18 cellular contexts compared by ENCODE assay signal in the genomic region with DNA sequence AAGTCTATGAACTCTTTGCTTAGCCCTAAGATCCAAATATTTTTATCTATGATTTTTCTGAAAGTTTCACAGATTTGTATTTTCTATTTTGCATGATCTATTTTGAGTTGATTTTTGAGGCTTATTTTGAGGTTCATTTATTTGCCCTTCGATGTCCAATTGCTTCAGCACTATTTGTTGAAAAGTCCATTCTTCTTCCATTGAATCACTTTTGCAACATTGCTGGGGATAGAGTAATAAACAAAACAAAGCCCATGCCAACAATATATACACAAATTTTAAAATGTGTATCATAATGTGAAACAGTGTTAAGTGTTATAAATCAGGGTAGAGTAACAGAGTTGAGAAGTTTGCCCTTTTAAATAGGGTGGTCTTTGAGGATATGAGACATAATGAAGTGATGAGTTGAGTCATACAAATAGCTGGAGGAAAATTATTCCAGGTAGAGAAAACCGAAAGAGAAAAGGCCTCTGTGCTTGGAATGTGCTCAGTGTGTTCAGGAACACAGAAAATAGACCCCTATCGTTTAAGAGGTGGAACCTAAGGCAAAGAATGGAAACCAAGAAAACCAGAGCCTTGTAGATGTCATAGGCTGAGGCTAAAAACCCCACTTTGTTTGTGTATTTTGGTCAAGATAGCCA.
"Had no signal": no experiment of that assay in that cellular context is flagged by ENCODE, and none has a peak within 500 bp of the region (broad histone marks: within the 10 kb centered on the region; RNA-seq: fewer than 3 reads in every experiment).

No MANE protein-coding gene starts in this region.

- H3K9me3 Mint-ChIP-seq: activated CD8-positive, alpha-beta T cell treated with anti-CD3 and anti-CD28 coated beads for 36 hours; neural progenitor cell; stimulated activated effector memory CD8-positive, alpha-beta T cell treated with anti-CD3 and anti-CD28 coated beads, Interleukin-12 subunit alpha, Interleukin-12 subunit beta, amount 100 ng/mL, for 72 hours; WTC11 had no signal

- H3K9me3 ChIP-seq: body of pancreas, gastrocnemius medialis, heart left ventricle, ovary, thoracic aorta had no signal

- DNase-seq: activated CD4-positive, alpha-beta T cell treated with anti-CD3 and anti-CD28 coated beads for 48 hours; activated CD8-positive, alpha-beta T cell treated with anti-CD3 and anti-CD28 coated beads for 36 hours; activated effector memory CD4-positive, alpha-beta T cell treated with anti-CD3 and anti-CD28 coated beads, Interleukin-2, amount 50 U/mL, for 16 hours; activated T-cell treated with anti-CD3 and anti-CD28 coated beads, Interleukin-2, amount 50 U/mL, for 4 hours; body of pancreas; cortex of kidney; effector CD8-positive, alpha-beta T cell; gastrocnemius medialis; heart left ventricle; midbrain; ovary; T-helper 17 cell had no signal

- H3K4me3 ChIP-seq: body of pancreas, gastrocnemius medialis, heart left ventricle, lung, neural progenitor cell, ovary, thoracic aorta had no signal

- H3K4me2 ChIP-seq: neural progenitor cell had no signal

- H3K4me1 Mint-ChIP-seq: stimulated activated effector memory CD8-positive, alpha-beta T cell treated with anti-CD3 and anti-CD28 coated beads, Interleukin-12 subunit alpha, Interleukin-12 subunit beta, amount 100 ng/mL, for 72 hours had no signal

- H3K36me3 ChIP-seq: gastrocnemius medialis, heart left ventricle, neural progenitor cell, ovary, thoracic aorta had no signal

- H3K4me3 Mint-ChIP-seq: activated CD8-positive, alpha-beta T cell treated with anti-CD3 and anti-CD28 coated beads for 36 hours; activated naive CD8-positive, alpha-beta T cell; activated T-cell treated with anti-CD3 and anti-CD28 coated beads, Interleukin-2, amount 50 U/mL, for 4 hours; neural progenitor cell; stimulated activated effector memory CD8-positive, alpha-beta T cell treated with anti-CD3 and anti-CD28 coated beads, Interleukin-12 subunit alpha, Interleukin-12 subunit beta, amount 100 ng/mL, for 72 hours; T-helper 17 cell; WTC11 had no signal

- H3K27me3 ChIP-seq: body of pancreas, gastrocnemius medialis, neural progenitor cell, ovary had no signal

- H3K4me1 ChIP-seq: body of pancreas, gastrocnemius medialis had no signal

- ATAC-seq: activated CD8-positive, alpha-beta T cell treated with anti-CD3 and anti-CD28 coated beads for 36 hours; activated T-cell treated with anti-CD3 and anti-CD28 coated beads, Interleukin-2, amount 50 U/mL, for 4 hours; body of pancreas; gastrocnemius medialis; heart left ventricle; stimulated activated effector memory CD8-positive, alpha-beta T cell treated with anti-CD3 and anti-CD28 coated beads, Interleukin-12 subunit alpha, Interleukin-12 subunit beta, amount 100 ng/mL, for 72 hours; T-helper 17 cell; WTC11 had no signal

- H3K27ac ChIP-seq: body of pancreas, gastrocnemius medialis, heart left ventricle, neural progenitor cell, ovary, thoracic aorta had no signal

- H3K27ac Mint-ChIP-seq: activated CD8-positive, alpha-beta T cell treated with anti-CD3 and anti-CD28 coated beads for 36 hours; activated naive CD8-positive, alpha-beta T cell; neural progenitor cell; stimulated activated effector memory CD8-positive, alpha-beta T cell treated with anti-CD3 and anti-CD28 coated beads, Interleukin-12 subunit alpha, Interleukin-12 subunit beta, amount 100 ng/mL, for 72 hours; T-helper 17 cell; WTC11 had no signal

- H3K36me3 Mint-ChIP-seq: activated naive CD8-positive, alpha-beta T cell; neural progenitor cell; stimulated activated effector memory CD8-positive, alpha-beta T cell treated with anti-CD3 and anti-CD28 coated beads, Interleukin-12 subunit alpha, Interleukin-12 subunit beta, amount 100 ng/mL, for 72 hours; WTC11 had no signal
